Comparison of ENCODE assay signal across 8 cellular contexts in the genomic region with DNA sequence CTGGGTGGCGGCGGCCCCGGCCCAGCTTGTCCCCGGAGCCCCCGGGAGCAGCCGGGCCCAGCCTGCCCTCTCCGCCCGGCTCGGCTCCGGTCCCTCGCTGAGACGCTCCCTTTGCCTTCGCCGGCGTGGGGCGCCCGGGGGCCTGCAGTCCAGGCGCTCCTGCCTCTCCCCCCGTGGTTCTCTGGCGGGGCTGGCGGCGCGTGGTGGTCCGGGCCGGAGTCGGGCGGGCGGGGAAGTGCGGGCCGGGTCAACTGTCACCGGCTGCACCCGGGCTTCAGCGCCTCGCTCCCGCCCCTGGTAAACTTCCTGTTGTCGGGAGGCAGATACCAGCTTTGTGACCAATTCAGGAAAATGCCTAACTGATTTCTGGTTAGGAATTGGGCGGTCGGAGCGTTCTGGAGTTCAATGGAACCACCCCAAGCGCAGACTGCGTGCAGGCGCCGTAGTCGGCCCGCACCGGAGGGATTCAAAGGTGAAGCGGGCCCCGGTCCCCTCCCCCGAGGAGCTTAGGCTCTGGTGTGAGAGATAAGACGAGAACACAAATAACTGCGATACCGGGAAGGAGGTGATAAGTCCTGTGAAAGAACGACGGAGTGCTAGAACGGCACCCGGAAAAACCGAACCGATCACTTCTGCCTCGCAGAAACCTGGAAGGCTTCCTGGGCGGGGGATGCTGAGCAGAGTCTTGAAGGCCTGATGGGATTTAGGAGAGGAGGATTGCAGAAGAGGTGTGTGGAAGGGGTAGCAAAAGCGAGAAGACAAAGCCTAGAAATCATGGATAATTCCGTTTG. TPM values are rescaled to one million over a fixed set of nuclear protein-coding genes. Genes with fewer than 3 reads are reported as not detected.
DNase-seq lines count a peak whose midpoint lies in the region; ATAC-seq and TF ChIP-seq lines count a peak whose summit lies in the region.

No MANE protein-coding gene starts in this region.

- peak overlapping the region; percentile 85 to 98 (median 97) for H3K27ac Mint-ChIP-seq in naive thymus-derived CD4-positive, alpha-beta T cell

- H3K4me3 ChIP-seq in esophagus squamous epithelium, result peak overlapping the region; percentile 82 to 98 (median 93)
- peak overlapping the region; percentile 92 for H3K4me3 ChIP-seq in naive thymus-derived CD4-positive, alpha-beta T cell (ENCODE audit: low read length)

- CTCF ChIA-PET in naive thymus-derived CD4-positive, alpha-beta T cell (lab: Charles Lee), result interaction anchor here (0.6 to 2.2 kb wide), 17 partner anchors 9 to 103 kb away, joined by 3 to 14 read pairs (median 5); no protein-coding TSS in a partner anchor

- H3K4me1 ChIP-seq in esophagus squamous epithelium, result peaks cover 0 to 56% (median 22%) of the 10 kb centered on the region in 3 donors
- peaks cover 35 to 43% of the 10 kb centered on the region in 2 donors for H3K4me1 ChIP-seq in naive thymus-derived CD4-positive, alpha-beta T cell (ENCODE audit: control insufficient read depth in 2 of 2, insufficient read depth in 2 of 2, low read length in 2 of 2)

- no peaks in the 10 kb centered on the region for H3K27me3 Mint-ChIP-seq in activated T-cell treated with anti-CD3 and anti-CD28 coated beads, Interleukin-2, amount 50 U/mL, for 4 hours (ENCODE audit: low read depth)
- no peaks in the 10 kb centered on the region for H3K27me3 Mint-ChIP-seq in naive thymus-derived CD4-positive, alpha-beta T cell

- peaks cover 47% of the 10 kb centered on the region for H3K4me1 Mint-ChIP-seq in activated T-cell treated with anti-CD3 and anti-CD28 coated beads, Interleukin-2, amount 50 U/mL, for 4 hours (ENCODE audit: low read depth)
- H3K4me1 Mint-ChIP-seq in naive thymus-derived CD4-positive, alpha-beta T cell, result peaks cover 31 to 59% (median 53%) of the 10 kb centered on the region in 7 donors

- no peaks in the 10 kb centered on the region for H3K27me3 ChIP-seq in esophagus squamous epithelium
- no peaks in the 10 kb centered on the region for H3K27me3 ChIP-seq in naive thymus-derived CD4-positive, alpha-beta T cell (ENCODE audit: control insufficient read depth in 2 of 2, insufficient read depth in 2 of 2, low read length in 2 of 2)

- H3K9me3 Mint-ChIP-seq in activated T-cell treated with anti-CD3 and anti-CD28 coated beads, Interleukin-2, amount 50 U/mL, for 4 hours, result no peaks in the 10 kb centered on the region
- no peaks in the 10 kb centered on the region for H3K9me3 Mint-ChIP-seq in naive thymus-derived CD4-positive, alpha-beta T cell

- no peaks in the 10 kb centered on the region for H3K36me3 ChIP-seq in esophagus squamous epithelium
- peaks cover 0 to 6% (median 0%) of the 10 kb centered on the region in 3 experiments for H3K36me3 ChIP-seq in naive thymus-derived CD4-positive, alpha-beta T cell (ENCODE audit: control insufficient read depth in 2 of 3, insufficient read depth in 3 of 3, low read length in 3 of 3)

- no peaks in the 10 kb centered on the region for H3K9me3 ChIP-seq in esophagus squamous epithelium
- H3K9me3 ChIP-seq in naive thymus-derived CD4-positive, alpha-beta T cell (ENCODE audit: control insufficient read depth in 2 of 3, low read length in 3 of 3), result no peaks in the 10 kb centered on the region

- 0% methylated on average over 18 to 19 of the region's 62 CpGs for WGBS in esophagus squamous epithelium, 2 donors

- H3K4me3 Mint-ChIP-seq in activated T-cell treated with anti-CD3 and anti-CD28 coated beads, Interleukin-2, amount 50 U/mL, for 4 hours, result peak overlapping the region; percentile 96
- peak overlapping the region; percentile 91 to 99 (median 97) for H3K4me3 Mint-ChIP-seq in naive thymus-derived CD4-positive, alpha-beta T cell

- POLR2A ChIA-PET in naive thymus-derived CD4-positive, alpha-beta T cell (lab: Charles Lee), result interaction anchor here (0.6 to 2.5 kb wide), 19 partner anchors 9 to 993 kb away, joined by 3 to 24 read pairs (median 5); no protein-coding TSS in a partner anchor

- TF ChIP-seq CTCF in GM13976 (IDR thresholded peaks at IDR 0.05; ENCODE audit: borderline replicate concordance, control extremely low read depth, extremely low read depth, insufficient read depth, missing control alignments) (no peak), esophagus squamous epithelium (IDR thresholded peaks at IDR 0.05) (no peak)

- peak in 1 of 4 donors; percentile 12 for TF ChIP-seq POLR2A in esophagus squamous epithelium (IDR thresholded peaks at IDR 0.05)

- ATAC-seq in HG02642 (IDR thresholded peaks at IDR 0.05; ENCODE audit: poor library complexity, unreplicated experiment), result peak; percentile 28
- peak; percentile 17 to 25 for ATAC-seq in activated T-cell treated with anti-CD3 and anti-CD28 coated beads, Interleukin-2, amount 50 U/mL, for 4 hours
- peak; percentile 22 for ATAC-seq in naive thymus-derived CD4-positive, alpha-beta T cell

- H3K27ac ChIP-seq in esophagus squamous epithelium (peak overlapping the region; percentile 93 to 99 (median 97)), temporal lobe (ENCODE audit: low read depth, low read length) (peak overlapping the region; percentile 45)
- H3K27ac ChIP-seq in naive thymus-derived CD4-positive, alpha-beta T cell (ENCODE audit: low read depth, low read length), result peak overlapping the region; percentile 91

- intact Hi-C loops in esophagus squamous epithelium (cut with DNase I), result loop anchor here (5.0 kb wide), 1 partner anchor 84 kb away; no protein-coding TSS in a partner anchor
- intact Hi-C loops in naive thymus-derived CD4-positive, alpha-beta T cell (cut with micrococcal nuclease), result loop anchor here (1.0 to 5.0 kb wide), 16 partner anchors 9 to 793 kb away; partner anchors contain the start of genes SP100 (in 2 of the 2), FBXO36 (in 1 of the 2), SP140 (in 1 of the 2) and SP140L (in 1 of the 2)

- DNase-seq in GM13976 (ENCODE audit: low spot score) (peak; percentile 44), NCI-H82 treated with DMSO at 0.1 percent for 48 hours (lab: John Stamatoyannopoulos, UW; ENCODE audit: unreplicated experiment) (peak; percentile 14), esophagus squamous epithelium (lab: John Stamatoyannopoulos, UW) (no peak), NCI-H1436 (lab: John Stamatoyannopoulos, UW) (no peak)
- DNase-seq in activated T-cell treated with anti-CD3 and anti-CD28 coated beads, Interleukin-2, amount 50 U/mL, for 4 hours, result peak; percentile 37
- peak; percentile 14 to 61 (median 51) for DNase-seq in naive thymus-derived CD4-positive, alpha-beta T cell

- in situ Hi-C loops in GM13976 (cut with MboI; ENCODE audit: low sequenced_read_pairs, unreplicated experiment), result no loop called here

- H3K36me3 Mint-ChIP-seq in activated T-cell treated with anti-CD3 and anti-CD28 coated beads, Interleukin-2, amount 50 U/mL, for 4 hours (ENCODE audit: insufficient read depth), result peaks cover 21% of the 10 kb centered on the region
- H3K36me3 Mint-ChIP-seq in naive thymus-derived CD4-positive, alpha-beta T cell, result peaks cover 0 to 31% (median 4%) of the 10 kb centered on the region in 5 donors

RNA-seq across cellular contexts. Expression of gene CAB39, which starts 0.9 kb away (rescaled TPM):
- total RNA-seq in activated T-cell treated with anti-CD3 and anti-CD28 coated beads, Interleukin-2, amount 50 U/mL, for 4 hours, result 100 to 1,000 TPM; 125 to 133 (median 128) TPM
- total RNA-seq in esophagus squamous epithelium (10 to 100 TPM; 47.6 to 80.3 (median 71.8) TPM), temporal lobe (88.3 TPM)
- 100 to 1,000 TPM in 2 of 5 experiments, 10 to 100 TPM in 3; 71.0 to 186 (median 95.4) TPM for total RNA-seq in naive thymus-derived CD4-positive, alpha-beta T cell
- polyA plus RNA-seq in naive thymus-derived CD4-positive, alpha-beta T cell, result 10 to 100 TPM; 73.1 to 79.4 TPM

Comparison
In these comparisons a context has a peak if more than half of its experiments do, and no peak if none do; other contexts are left out.
1. DNase-seq: peak in GM13976 (single experiment), NCI-H82 treated with DMSO at 0.1 percent for 48 hours (single experiment), activated T-cell treated with anti-CD3 and anti-CD28 coated beads, Interleukin-2, amount 50 U/mL, for 4 hours (single experiment) and naive thymus-derived CD4-positive, alpha-beta T cell (9 of 9); none in esophagus squamous epithelium (single experiment) and NCI-H1436 (single experiment).
2. H3K27ac ChIP-seq: peak in every context shown above with its lines; median percentile 97 in esophagus squamous epithelium; 91 in naive thymus-derived CD4-positive, alpha-beta T cell; 45 in temporal lobe.
3. Peak in every context shown above with its lines, with median percentiles within 50 percentile points of each other: ATAC-seq.